35 cellular contexts compared by ENCODE assay signal in the genomic region with DNA sequence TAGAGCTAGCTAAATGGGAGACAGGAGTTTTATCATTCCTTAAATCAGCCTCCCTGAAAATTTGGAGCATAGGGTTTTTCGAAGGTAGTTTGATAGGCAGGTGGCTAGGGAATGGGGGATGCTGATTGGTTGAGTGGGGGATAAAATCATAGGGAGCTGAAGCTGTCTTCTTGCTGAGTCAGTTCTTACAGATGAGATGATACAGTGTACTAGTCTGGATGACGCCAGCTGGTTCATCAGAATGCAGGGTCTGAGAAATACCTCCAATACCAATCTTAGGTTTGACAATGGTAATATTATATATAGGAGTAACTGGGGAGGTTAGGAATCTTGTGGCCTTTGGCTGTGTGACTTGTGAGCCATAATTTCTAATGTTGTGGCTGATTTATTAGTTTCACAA.
"Had no signal": no experiment of that assay in that cellular context is flagged by ENCODE, and none has a peak within 500 bp of the region (broad histone marks: within the 10 kb centered on the region; RNA-seq: fewer than 3 reads in every experiment).

No MANE protein-coding gene starts in this region.

- DNase-seq: activated CD4-positive, alpha-beta memory T cell treated with anti-CD3 and anti-CD28 coated beads, Interleukin-2, amount 10 ng/mL, durations not matched to agents 7 days and 5 days; activated CD4-positive, alpha-beta T cell treated with anti-CD3 and anti-CD28 coated beads for 1 hour; activated CD4-positive, alpha-beta T cell treated with anti-CD3 and anti-CD28 coated beads for 36 hours; activated CD4-positive, alpha-beta T cell treated with anti-CD3 and anti-CD28 coated beads for 48 hours; activated CD4-positive, alpha-beta T cell treated with anti-CD3 and anti-CD28 coated beads, Interleukin-2, amount 10 ng/mL, durations not matched to agents 7 days and 5 days; activated CD4-positive, alpha-beta T cell treated with anti-CD3 and anti-CD28 coated beads, Interleukin-2, amount 50 U/mL, for 48 hours; activated CD4-positive, CD25-positive, alpha-beta regulatory T cell; activated CD8-positive, alpha-beta memory T cell treated with anti-CD3 and anti-CD28 coated beads for 24 hours; activated CD8-positive, alpha-beta memory T cell treated with anti-CD3 and anti-CD28 coated beads, Interleukin-2, amount 10 ng/mL, durations not matched to agents 7 days and 5 days; activated CD8-positive, alpha-beta memory T cell treated with anti-CD3 and anti-CD28 coated beads, Interleukin-2, amount 50 U/mL, for 48 hours; activated CD8-positive, alpha-beta T cell treated with anti-CD3 and anti-CD28 coated beads, Interleukin-2, amount 10 ng/mL, durations not matched to agents 7 days and 5 days; activated effector memory CD4-positive, alpha-beta T cell treated with Interleukin-2 at 50 U/mL for 16 hours; activated gamma-delta T cell; activated naive CD4-positive, alpha-beta T cell treated with anti-CD3 and anti-CD28 coated beads, Interleukin-2, amount 10 ng/mL, durations not matched to agents 7 days and 5 days; activated naive CD4-positive, alpha-beta T cell treated with Interleukin-2 at 50 U/mL for 16 hours; activated naive CD8-positive, alpha-beta T cell treated with anti-CD3 and anti-CD28 coated beads, Interleukin-2, amount 10 ng/mL, durations not matched to agents 7 days and 5 days; activated naive CD8-positive, alpha-beta T cell treated with anti-CD3 and anti-CD28 coated beads, Interleukin-2, amount 50 U/mL, for 24 hours; activated T-cell treated with anti-CD3 and anti-CD28 coated beads, Interleukin-2, amount 50 U/mL, for 24 hours; activated T-cell treated with anti-CD3 and anti-CD28 coated beads, Interleukin-2, amount 50 U/mL, for 48 hours; amygdala; anterior cingulate cortex; caudate nucleus; cerebellar nuclear complex; T-cell; T-helper 17 cell; WERI-Rb-1 had no signal

- H3K27me3 ChIP-seq: ascending aorta, cardiac muscle cell had no signal

- H3K27ac Mint-ChIP-seq: activated CD4-positive, alpha-beta memory T cell treated with anti-CD3 and anti-CD28 coated beads, Interleukin-2, amount 10 ng/mL, durations not matched to agents 7 days and 5 days; activated CD4-positive, alpha-beta T cell treated with anti-CD3 and anti-CD28 coated beads for 36 hours; activated CD4-positive, alpha-beta T cell treated with anti-CD3 and anti-CD28 coated beads, Interleukin-2, amount 10 ng/mL, durations not matched to agents 7 days and 5 days; activated CD8-positive, alpha-beta memory T cell treated with anti-CD3 and anti-CD28 coated beads, Interleukin-2, amount 10 ng/mL, durations not matched to agents 7 days and 5 days; activated CD8-positive, alpha-beta T cell treated with anti-CD3 and anti-CD28 coated beads, Interleukin-2, amount 10 ng/mL, durations not matched to agents 7 days and 5 days; activated naive CD4-positive, alpha-beta T cell treated with anti-CD3 and anti-CD28 coated beads, Interleukin-2, amount 10 ng/mL, durations not matched to agents 7 days and 5 days; activated naive CD4-positive, alpha-beta T cell treated with anti-CD3 and anti-CD28 coated beads, Interleukin-2, amount 50 U/mL, for 24 hours; activated naive CD8-positive, alpha-beta T cell; activated naive CD8-positive, alpha-beta T cell treated with anti-CD3 and anti-CD28 coated beads, Interleukin-2, amount 10 ng/mL, durations not matched to agents 7 days and 5 days; activated naive CD8-positive, alpha-beta T cell treated with anti-CD3 and anti-CD28 coated beads, Interleukin-2, amount 50 U/mL, for 24 hours; activated T-cell treated with anti-CD3 and anti-CD28 coated beads, Interleukin-2, amount 50 U/mL, for 24 hours; activated T-helper 2 cell treated with anti-CD3 and anti-CD28 coated beads, Interferon-gamma antibody, Interleukin-2, Interleukin-4, amounts not matched to agents 10 μg/mL and 5 μg/mL and 100 μg/mL, durations not matched to agents 14 hours and 24 hours and 36 hours; brain; T-cell; T-helper 17 cell; WTC11 had no signal

- H3K4me1 Mint-ChIP-seq: activated CD4-positive, alpha-beta memory T cell treated with anti-CD3 and anti-CD28 coated beads, Interleukin-2, amount 10 ng/mL, durations not matched to agents 7 days and 5 days; activated CD4-positive, alpha-beta T cell treated with anti-CD3 and anti-CD28 coated beads for 36 hours; activated CD4-positive, alpha-beta T cell treated with anti-CD3 and anti-CD28 coated beads, Interleukin-2, amount 10 ng/mL, durations not matched to agents 7 days and 5 days; activated CD8-positive, alpha-beta memory T cell treated with anti-CD3 and anti-CD28 coated beads, Interleukin-2, amount 10 ng/mL, durations not matched to agents 7 days and 5 days; activated naive CD4-positive, alpha-beta T cell treated with anti-CD3 and anti-CD28 coated beads, Interleukin-2, amount 10 ng/mL, durations not matched to agents 7 days and 5 days; activated naive CD4-positive, alpha-beta T cell treated with anti-CD3 and anti-CD28 coated beads, Interleukin-2, amount 50 U/mL, for 24 hours; activated naive CD8-positive, alpha-beta T cell treated with anti-CD3 and anti-CD28 coated beads, Interleukin-2, amount 10 ng/mL, durations not matched to agents 7 days and 5 days; activated naive CD8-positive, alpha-beta T cell treated with anti-CD3 and anti-CD28 coated beads, Interleukin-2, amount 50 U/mL, for 24 hours; central memory CD8-positive, alpha-beta T cell; T-cell; T-helper 17 cell; WTC11 had no signal

- H3K36me3 Mint-ChIP-seq: activated CD8-positive, alpha-beta memory T cell treated with anti-CD3 and anti-CD28 coated beads, Interleukin-2, amount 10 ng/mL, durations not matched to agents 7 days and 5 days; activated naive CD4-positive, alpha-beta T cell treated with anti-CD3 and anti-CD28 coated beads, Interleukin-2, amount 10 ng/mL, durations not matched to agents 7 days and 5 days; activated naive CD4-positive, alpha-beta T cell treated with anti-CD3 and anti-CD28 coated beads, Interleukin-2, amount 50 U/mL, for 24 hours; activated naive CD8-positive, alpha-beta T cell; activated naive CD8-positive, alpha-beta T cell treated with anti-CD3 and anti-CD28 coated beads, Interleukin-2, amount 10 ng/mL, durations not matched to agents 7 days and 5 days; brain; T-cell; WTC11 had no signal

- H3K27me3 Mint-ChIP-seq: activated CD4-positive, alpha-beta memory T cell treated with anti-CD3 and anti-CD28 coated beads, Interleukin-2, amount 10 ng/mL, durations not matched to agents 7 days and 5 days; activated CD4-positive, alpha-beta T cell treated with anti-CD3 and anti-CD28 coated beads for 36 hours; activated CD4-positive, alpha-beta T cell treated with anti-CD3 and anti-CD28 coated beads, Interleukin-2, amount 10 ng/mL, durations not matched to agents 7 days and 5 days; activated CD8-positive, alpha-beta memory T cell treated with anti-CD3 and anti-CD28 coated beads, Interleukin-2, amount 10 ng/mL, durations not matched to agents 7 days and 5 days; activated naive CD4-positive, alpha-beta T cell treated with anti-CD3 and anti-CD28 coated beads, Interleukin-2, amount 10 ng/mL, durations not matched to agents 7 days and 5 days; activated naive CD4-positive, alpha-beta T cell treated with anti-CD3 and anti-CD28 coated beads, Interleukin-2, amount 50 U/mL, for 24 hours; activated naive CD8-positive, alpha-beta T cell; activated naive CD8-positive, alpha-beta T cell treated with anti-CD3 and anti-CD28 coated beads, Interleukin-2, amount 10 ng/mL, durations not matched to agents 7 days and 5 days; activated naive CD8-positive, alpha-beta T cell treated with anti-CD3 and anti-CD28 coated beads, Interleukin-2, amount 50 U/mL, for 24 hours; activated T-cell treated with anti-CD3 and anti-CD28 coated beads, Interleukin-2, amount 50 U/mL, for 24 hours; central memory CD8-positive, alpha-beta T cell; T-helper 17 cell had no signal

- H3K4me3 ChIP-seq: ascending aorta, cardiac muscle cell had no signal

- H3K27ac ChIP-seq: ascending aorta, cardiac muscle cell, WERI-Rb-1 had no signal

- H3K9me3 Mint-ChIP-seq: activated CD4-positive, alpha-beta T cell treated with anti-CD3 and anti-CD28 coated beads, Interleukin-2, amount 10 ng/mL, durations not matched to agents 7 days and 5 days; activated naive CD4-positive, alpha-beta T cell treated with anti-CD3 and anti-CD28 coated beads, Interleukin-2, amount 10 ng/mL, durations not matched to agents 7 days and 5 days; activated naive CD8-positive, alpha-beta T cell treated with anti-CD3 and anti-CD28 coated beads, Interleukin-2, amount 50 U/mL, for 24 hours; activated T-helper 2 cell treated with anti-CD3 and anti-CD28 coated beads, Interferon-gamma antibody, Interleukin-2, Interleukin-4, amounts not matched to agents 10 μg/mL and 5 μg/mL and 100 μg/mL, durations not matched to agents 14 hours and 24 hours and 36 hours; WTC11 had no signal

- ATAC-seq: activated CD4-positive, alpha-beta T cell treated with anti-CD3 and anti-CD28 coated beads for 36 hours; activated CD4-positive, CD25-positive, alpha-beta regulatory T cell treated with anti-CD3 and anti-CD28 coated beads, Interleukin-2, amount 50 U/mL, for 24 hours; activated CD8-positive, alpha-beta memory T cell treated with anti-CD3 and anti-CD28 coated beads, Interleukin-2, amount 10 ng/mL, durations not matched to agents 7 days and 5 days; activated CD8-positive, alpha-beta T cell treated with anti-CD3 and anti-CD28 coated beads, Interleukin-2, amount 10 ng/mL, durations not matched to agents 7 days and 5 days; activated naive CD8-positive, alpha-beta T cell treated with anti-CD3 and anti-CD28 coated beads, Interleukin-2, amount 50 U/mL, for 24 hours; T-cell; T-helper 17 cell; WTC11 had no signal

- H3K36me3 ChIP-seq: ascending aorta, cardiac muscle cell, WERI-Rb-1 had no signal

- H3K4me3 Mint-ChIP-seq: activated CD4-positive, alpha-beta memory T cell treated with anti-CD3 and anti-CD28 coated beads, Interleukin-2, amount 10 ng/mL, durations not matched to agents 7 days and 5 days; activated CD4-positive, alpha-beta T cell treated with anti-CD3 and anti-CD28 coated beads for 36 hours; activated CD4-positive, alpha-beta T cell treated with anti-CD3 and anti-CD28 coated beads, Interleukin-2, amount 10 ng/mL, durations not matched to agents 7 days and 5 days; activated CD8-positive, alpha-beta memory T cell treated with anti-CD3 and anti-CD28 coated beads, Interleukin-2, amount 10 ng/mL, durations not matched to agents 7 days and 5 days; activated CD8-positive, alpha-beta T cell treated with anti-CD3 and anti-CD28 coated beads, Interleukin-2, amount 10 ng/mL, durations not matched to agents 7 days and 5 days; activated naive CD4-positive, alpha-beta T cell treated with anti-CD3 and anti-CD28 coated beads, Interleukin-2, amount 10 ng/mL, durations not matched to agents 7 days and 5 days; activated naive CD4-positive, alpha-beta T cell treated with anti-CD3 and anti-CD28 coated beads, Interleukin-2, amount 50 U/mL, for 24 hours; activated naive CD8-positive, alpha-beta T cell; activated naive CD8-positive, alpha-beta T cell treated with anti-CD3 and anti-CD28 coated beads, Interleukin-2, amount 10 ng/mL, durations not matched to agents 7 days and 5 days; activated naive CD8-positive, alpha-beta T cell treated with anti-CD3 and anti-CD28 coated beads, Interleukin-2, amount 50 U/mL, for 24 hours; activated T-cell treated with anti-CD3 and anti-CD28 coated beads, Interleukin-2, amount 50 U/mL, for 24 hours; brain; central memory CD8-positive, alpha-beta T cell; T-cell; T-helper 17 cell; WTC11 had no signal
